ENCODE assay signal across 17 cellular contexts in the genomic region with DNA sequence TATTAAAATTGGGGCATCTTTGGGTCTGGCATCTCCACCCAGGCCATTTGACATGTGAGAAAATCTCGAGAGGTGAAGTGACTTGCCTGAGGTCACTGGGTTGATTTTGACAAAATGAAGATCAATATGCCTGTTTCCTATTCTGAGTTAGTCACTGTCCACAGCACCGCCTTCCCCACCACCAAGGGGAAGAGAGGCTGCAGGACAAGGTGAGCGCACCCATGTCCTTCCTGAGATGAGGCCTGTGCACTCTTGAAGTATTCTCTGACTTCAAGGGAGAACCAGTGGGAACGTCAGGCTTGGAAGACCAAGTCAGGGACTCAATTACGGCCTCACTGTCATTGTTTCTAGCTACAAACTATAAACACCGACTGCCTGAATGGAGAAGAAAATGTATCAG. TPM values are rescaled to one million over a fixed set of nuclear protein-coding genes. Genes with fewer than 3 reads are reported as not detected.
DNase-seq lines count a peak whose midpoint lies in the region; ATAC-seq and TF ChIP-seq lines count a peak whose summit lies in the region.
"Had no signal": no experiment of that assay in that cellular context is flagged by ENCODE, and none has a peak within 500 bp of the region (broad histone marks: within the 10 kb centered on the region; RNA-seq: fewer than 3 reads in every experiment).

No MANE protein-coding gene starts in this region.

- no peak for TF ChIP-seq POLR2A in transverse colon (IDR thresholded peaks at IDR 0.05)

- no peaks in the 10 kb centered on the region for H3K9me3 Mint-ChIP-seq in neural progenitor cell
- no peaks in the 10 kb centered on the region for H3K9me3 Mint-ChIP-seq in activated CD4-positive, alpha-beta T cell treated with anti-CD3 and anti-CD28 coated beads, Interleukin-2, amount 10 ng/mL, durations not matched to agents 24 days and 14 days
- H3K9me3 Mint-ChIP-seq: HFFc6 had no signal

- intact Hi-C loops in heart right ventricle (cut with DNase I) (loop anchor here (1.0 to 10.0 kb wide), 11 partner anchors 48 to 357 kb away; partner anchors contain the start of genes WSB1 (in 4 of the 10) and KSR1 (in 2 of the 10)), cardiac septum (cut with DNase I) (no loop called here), transverse colon (cut with DNase I; ENCODE audit: low total_unique reads) (loop anchor here (2.0 kb wide), 1 partner anchor 89 kb away; no protein-coding TSS in a partner anchor)
- intact Hi-C loops in activated CD4-positive, alpha-beta T cell treated with anti-CD3 and anti-CD28 coated beads, Interleukin-2, amount 10 ng/mL, durations not matched to agents 24 days and 14 days (cut with micrococcal nuclease): loop anchor here (5.0 kb wide), 1 partner anchor 108 kb away; no protein-coding TSS in a partner anchor

- H3K9ac ChIP-seq in neural progenitor cell: no peak overlapping the region

- H3K4me1 Mint-ChIP-seq in neural progenitor cell: peaks cover 8% of the 10 kb centered on the region
- H3K4me1 Mint-ChIP-seq in activated CD4-positive, alpha-beta T cell treated with anti-CD3 and anti-CD28 coated beads, Interleukin-2, amount 10 ng/mL, durations not matched to agents 24 days and 14 days: peaks cover 22% of the 10 kb centered on the region

- no peaks in the 10 kb centered on the region for H3F3A ChIP-seq in neural progenitor cell (ENCODE audit: low read depth)

- no peak overlapping the region for H3K4me3 Mint-ChIP-seq in neural progenitor cell
- H3K4me3 Mint-ChIP-seq in activated CD4-positive, alpha-beta T cell treated with anti-CD3 and anti-CD28 coated beads, Interleukin-2, amount 10 ng/mL, durations not matched to agents 24 days and 14 days: no peak overlapping the region
- H3K4me3 Mint-ChIP-seq: activated CD8-positive, alpha-beta T cell treated with anti-CD3 and anti-CD28 coated beads, Interleukin-2, amount 10 ng/mL, durations not matched to agents 7 days and 5 days had no signal

- in situ Hi-C loops in transverse colon (cut with MboI; ENCODE audit: low pct_ligation_motif_present in 1 of 4, low pct_unique_long_range_greater_than_20kb in 1 of 4, low sequenced_read_pairs in 3 of 4): loop anchor here in 3 of 4 donors (5.0 to 25.0 kb wide), 4 partner anchors 48 to 368 kb away; partner anchors contain the start of genes KSR1 (in 1 of the 3) and WSB1 (in 1 of the 3)

- no peak for ATAC-seq in heart right ventricle
- ATAC-seq: activated CD8-positive, alpha-beta T cell treated with anti-CD3 and anti-CD28 coated beads, Interleukin-2, amount 10 ng/mL, durations not matched to agents 7 days and 5 days had no signal

- WGBS in heart right ventricle, 2 donors: 94 to 96% methylated on average over 6 of the region's 6 CpGs
- 92% methylated on average over 6 of the region's 6 CpGs; no CpG with 5 or more reads in 1 of the 2 donors for WGBS in transverse colon (ENCODE audit: low coverage in 1 of 2), 2 donors

- H3K9me3 ChIP-seq in heart right ventricle (no peaks in the 10 kb centered on the region), neural progenitor cell (ENCODE audit: low read depth) (no peaks in the 10 kb centered on the region), transverse colon (no peaks in the 10 kb centered on the region)
- H3K9me3 ChIP-seq: testis had no signal

- H3K4me3 ChIP-seq in heart right ventricle (peak overlapping the region in 1 of 10 donors; percentile 19), coronary artery (no peak overlapping the region), neural progenitor cell (no peak overlapping the region), transverse colon (no peak overlapping the region)
- H3K4me3 ChIP-seq: testis had no signal

- TF ChIP-seq EP300 in transverse colon (IDR thresholded peaks at IDR 0.05; ENCODE audit: low read depth): no peak

- no peaks in the 10 kb centered on the region for H4K20me1 ChIP-seq in neural progenitor cell (ENCODE audit: low read depth)

- H3K79me2 ChIP-seq in neural progenitor cell (ENCODE audit: low read depth): no peaks in the 10 kb centered on the region

- no peak overlapping the region for H3K27ac Mint-ChIP-seq in neural progenitor cell
- H3K27ac Mint-ChIP-seq in activated CD4-positive, alpha-beta T cell treated with anti-CD3 and anti-CD28 coated beads, Interleukin-2, amount 10 ng/mL, durations not matched to agents 24 days and 14 days: no peak overlapping the region
- H3K27ac Mint-ChIP-seq: activated CD8-positive, alpha-beta T cell treated with anti-CD3 and anti-CD28 coated beads, Interleukin-2, amount 10 ng/mL, durations not matched to agents 7 days and 5 days had no signal

- H3K4me1 ChIP-seq in heart right ventricle: peaks cover 12 to 85% (median 46%) of the 10 kb centered on the region in 9 donors
- H3K4me1 ChIP-seq in neural progenitor cell: no peaks in the 10 kb centered on the region
- peaks cover 23 to 71% (median 29%) of the 10 kb centered on the region in 4 donors for H3K4me1 ChIP-seq in transverse colon

- H3K27me3 Mint-ChIP-seq in neural progenitor cell (ENCODE audit: insufficient read depth, low read depth): no peaks in the 10 kb centered on the region
- H3K27me3 Mint-ChIP-seq in activated CD4-positive, alpha-beta T cell treated with anti-CD3 and anti-CD28 coated beads, Interleukin-2, amount 10 ng/mL, durations not matched to agents 24 days and 14 days: peaks cover 16% of the 10 kb centered on the region

- no peaks in the 10 kb centered on the region for H3K36me3 Mint-ChIP-seq in neural progenitor cell
- no peaks in the 10 kb centered on the region for H3K36me3 Mint-ChIP-seq in activated CD4-positive, alpha-beta T cell treated with anti-CD3 and anti-CD28 coated beads, Interleukin-2, amount 10 ng/mL, durations not matched to agents 24 days and 14 days (ENCODE audit: low read depth)

- H3K27me3 ChIP-seq in heart right ventricle (no peaks in the 10 kb centered on the region), neural progenitor cell (no peaks in the 10 kb centered on the region), transverse colon (no peaks in the 10 kb centered on the region)
- H3K27me3 ChIP-seq: testis had no signal

- TF ChIP-seq CTCF in heart right ventricle (IDR thresholded peaks at IDR 0.05) (no peak), coronary artery (IDR thresholded peaks at IDR 0.05) (no peak), neural progenitor cell (IDR thresholded peaks at IDR 0.05) (no peak), transverse colon (IDR thresholded peaks at IDR 0.05) (no peak)

- H3K36me3 ChIP-seq in heart right ventricle: no peaks in the 10 kb centered on the region
- H3K36me3 ChIP-seq in neural progenitor cell: no peaks in the 10 kb centered on the region
- H3K36me3 ChIP-seq in transverse colon: no peaks in the 10 kb centered on the region

- no peak for DNase-seq in heart right ventricle
- DNase-seq in cardiac septum (ENCODE audit: low spot score): no peak
- no peak for DNase-seq in coronary artery (ENCODE audit: low spot score)
- DNase-seq in neural progenitor cell (ENCODE audit: low spot score): no peak
- no peak for DNase-seq in transverse colon
- DNase-seq in activated T-cell treated with anti-CD3 and anti-CD28 coated beads, Interleukin-2, amount 50 U/mL, for 1 hour: no peak
- DNase-seq in activated CD4-positive, alpha-beta T cell treated with anti-CD3 and anti-CD28 coated beads, Interleukin-2, amount 10 ng/mL, durations not matched to agents 24 days and 14 days: no peak
- DNase-seq in kidney tubule cell (ENCODE audit: low spot score): no peak
- DNase-seq: activated CD8-positive, alpha-beta T cell treated with anti-CD3 and anti-CD28 coated beads, Interleukin-2, amount 10 ng/mL, durations not matched to agents 7 days and 5 days; activated gamma-delta T cell treated with Interleukin-2 at 50 U/mL for 16 hours; central memory CD4-positive, alpha-beta T cell; HFFc6; NCI-H1436; NCI-H526 treated with DMSO at 0.1 percent for 48 hours; RPMI8226; T1000; testis had no signal

- no peak overlapping the region for H3K4me2 ChIP-seq in neural progenitor cell

- H2AFZ ChIP-seq in neural progenitor cell (replicated peaks): peak overlapping the region; percentile 59

- H3K27ac ChIP-seq in heart right ventricle: peak overlapping the region in 9 of 10 donors; percentile 79 to 94 (median 84)
- H3K27ac ChIP-seq in coronary artery: peak overlapping the region; percentile 95 to 96
- no peak overlapping the region for H3K27ac ChIP-seq in neural progenitor cell
- peak overlapping the region; percentile 80 to 84 (median 82) for H3K27ac ChIP-seq in transverse colon

RNA-seq across cellular contexts. Expression of gene WSB1, which starts 49.9 kb away (rescaled TPM):
- total RNA-seq in heart right ventricle: 10 to 100 TPM; 50.0 to 94.2 (median 60.5) TPM
- polyA plus RNA-seq in heart right ventricle: 100 to 1,000 TPM in 1 of 2 donors, 10 to 100 TPM in 1; 42.5 to 125 TPM
- 94.1 TPM for total RNA-seq in cardiac septum
- total RNA-seq in neural progenitor cell (ENCODE audit: low replicate concordance): 396 and 521 TPM in 2 replicates
- total RNA-seq in transverse colon: 100 to 1,000 TPM in 3 of 4 donors, 10 to 100 TPM in 1; 90.4 to 335 (median 261) TPM
- 135 and 136 TPM in 2 replicates for total RNA-seq in activated CD4-positive, alpha-beta T cell treated with anti-CD3 and anti-CD28 coated beads, Interleukin-2, amount 10 ng/mL, durations not matched to agents 24 days and 14 days
